ENCODE assay signal across 9 cellular contexts in the genomic region with DNA sequence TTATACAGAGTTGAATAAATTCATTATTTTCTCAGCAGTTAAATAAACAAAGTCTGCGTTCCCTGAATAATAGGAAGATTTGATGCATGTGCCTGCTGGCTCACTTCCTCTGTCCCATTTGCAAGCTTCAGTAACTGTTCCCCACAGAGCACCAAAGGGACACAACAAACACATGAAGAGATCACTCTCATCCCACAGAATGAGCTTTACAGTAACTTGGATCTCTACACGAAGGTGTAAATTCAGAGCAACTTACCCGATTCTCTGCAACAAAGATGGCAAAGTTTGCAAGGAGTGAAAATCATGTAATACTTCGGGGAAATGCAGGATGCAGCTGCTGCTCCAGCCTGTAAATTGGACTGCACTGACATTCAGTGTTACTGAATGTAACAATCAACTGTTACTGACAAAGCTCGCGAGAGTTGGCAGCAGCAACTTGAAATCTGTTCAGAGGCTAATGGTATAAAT. TPM values are rescaled to one million over a fixed set of nuclear protein-coding genes. Genes with fewer than 3 reads are reported as not detected.
DNase-seq lines count a peak whose midpoint lies in the region; ATAC-seq and TF ChIP-seq lines count a peak whose summit lies in the region.
"Had no signal": no experiment of that assay in that cellular context is flagged by ENCODE, and none has a peak within 500 bp of the region (broad histone marks: within the 10 kb centered on the region; RNA-seq: fewer than 3 reads in every experiment).

A gene (minus strand): TSS at position 366 of the 468 bp plus-strand sequence. CDS start 6,390 bp downstream, outside the sequence.

- H3K4me3 ChIP-seq in LNCaP clone FGC (ENCODE audit: low read depth, low read length) (peak within 1 kb of the TSS; percentile 39), iPS-18c (ENCODE audit: insufficient read depth, low read depth, low read length) (peak within 1 kb of the TSS; percentile 16; the same call in 1 of the 2 replicates), testis (peak within 1 kb of the TSS in 1 of 2 donors; percentile 27)
- H3K4me3 ChIP-seq: K562 had no signal

- no peak for TF ChIP-seq CTCF in LNCaP clone FGC (IDR thresholded peaks at IDR 0.05; ENCODE audit: control insufficient read depth, extremely low read depth, insufficient read depth)
- no peak for TF ChIP-seq CTCF in testis (IDR thresholded peaks at IDR 0.05)

- no peak for TF ChIP-seq POLR2A in testis (IDR thresholded peaks at IDR 0.05)

- no peak for ATAC-seq in HG03139 (IDR thresholded peaks at IDR 0.05; ENCODE audit: unreplicated experiment)
- ATAC-seq: K562 had no signal

- intact Hi-C loops in testis (cut with DNase I; ENCODE audit: low total_unique reads): no loop called here

- H3K4me1 ChIP-seq in testis: no peaks in the 10 kb centered on the region

- no peak within 1 kb of the TSS for H3K27ac ChIP-seq in testis

- DNase-seq in LNCaP clone FGC (ENCODE audit: low read depth) (peak; percentile 65), astrocyte of the hippocampus (ENCODE audit: low read depth, low spot score) (peak; percentile 58), testis (peak; percentile 64), LoVo (ENCODE audit: low spot score) (no peak), middle frontal gyrus (ENCODE audit: extremely low spot score, low spot score) (no peak)
- DNase-seq in activated CD4-positive, alpha-beta T cell treated with anti-CD3 and anti-CD28 coated beads for 48 hours: no peak

- no peaks in the 10 kb centered on the region for H3K27me3 ChIP-seq in testis

- H3K36me3 ChIP-seq in testis (ENCODE audit: low read depth, missing control alignments): no peaks in the 10 kb centered on the region

- H3K9me3 ChIP-seq in iPS-18c (ENCODE audit: control insufficient read depth, insufficient read depth, low read length): no peaks in the 10 kb centered on the region
- no peaks in the 10 kb centered on the region for H3K9me3 ChIP-seq in testis

- WGBS in testis, 2 donors: 5 to 6% methylated on average over 6 of the region's 6 CpGs

RNA-seq across cellular contexts. Expression of the gene that starts here (rescaled TPM):
- 1 to 10 TPM; 1.1 to 2.4 TPM for total RNA-seq in testis
- polyA plus RNA-seq in testis (ENCODE audit: insufficient read depth, low read depth, low replicate concordance): 7.4 TPM

Comparison
In these comparisons a context has a peak if more than half of its experiments do, and no peak if none do; other contexts are left out.
1. DNase-seq: peak in LNCaP clone FGC (single experiment), astrocyte of the hippocampus (single experiment) and testis (single experiment); none in LoVo (single experiment), middle frontal gyrus (single experiment) and activated CD4-positive, alpha-beta T cell treated with anti-CD3 and anti-CD28 coated beads for 48 hours (single experiment).